17 cellular contexts compared by ENCODE assay signal in genomic region chr6:32069878-32070515, GRCh38. TPM values are rescaled to one million over a fixed set of nuclear protein-coding genes. Genes with fewer than 3 reads are reported as not detected.
A peak's percentile ranks its signal among the peaks of the same experiment; 100 is the strongest.
DNase-seq lines count a peak whose midpoint lies in the region; ATAC-seq and TF ChIP-seq lines count a peak whose summit lies in the region.
"Had no signal": no experiment of that assay in that cellular context is flagged by ENCODE, and none has a peak within 500 bp of the region (broad histone marks: within the 10 kb centered on the region; RNA-seq: fewer than 3 reads in every experiment).

No MANE protein-coding gene starts in this region.

- H2AFZ ChIP-seq in neural progenitor cell (replicated peaks) = no peak overlapping the region

- no peaks in the 10 kb centered on the region for H3K9me3 Mint-ChIP-seq in neural progenitor cell
- H3K9me3 Mint-ChIP-seq: CD8-positive, alpha-beta memory T cell had no signal

- no peaks in the 10 kb centered on the region for H3K36me3 Mint-ChIP-seq in neural progenitor cell
- H3K36me3 Mint-ChIP-seq: CD8-positive, alpha-beta memory T cell had no signal

- H3K4me1 Mint-ChIP-seq in neural progenitor cell = peaks cover 36% of the 10 kb centered on the region
- H3K4me1 Mint-ChIP-seq: CD8-positive, alpha-beta memory T cell had no signal

- no peak for ATAC-seq in GM19351 (IDR thresholded peaks at IDR 0.05; ENCODE audit: unreplicated experiment)

- no peaks in the 10 kb centered on the region for H3K79me2 ChIP-seq in neural progenitor cell (ENCODE audit: low read depth)

- H3F3A ChIP-seq in neural progenitor cell (ENCODE audit: low read depth) = peaks cover 8% of the 10 kb centered on the region

- no peak for DNase-seq in Peyer's patch
- no peak for DNase-seq in ascending aorta (ENCODE audit: low spot score in 2 of 2)
- no peak for DNase-seq in neural progenitor cell (ENCODE audit: low spot score)
- no peak for DNase-seq in NCI-H1694 (lab: John Stamatoyannopoulos, UW)
- no peak for DNase-seq in NCI-H2029 (lab: John Stamatoyannopoulos, UW)
- DNase-seq: CD8-positive, alpha-beta memory T cell; DMS 273 treated with DMSO at 0.1 percent for 48 hours; GOT3; KBM-7; NCI-H1048; NCI-H69; NK-92 treated with Interleukin-12 subunit alpha and Interleukin-12 subunit beta, amount 100 ng/mL, for 24 hours had no signal

- peaks cover 8% of the 10 kb centered on the region for H3K27me3 Mint-ChIP-seq in neural progenitor cell (ENCODE audit: insufficient read depth, low read depth)

- H3K27ac ChIP-seq in Peyer's patch (peak overlapping the region in 3 of 4 donors; percentile 30 to 45 (median 32)), ascending aorta (peak overlapping the region; percentile 68 to 72), neural progenitor cell (no peak overlapping the region), temporal lobe (ENCODE audit: low read depth, low read length) (peak overlapping the region; percentile 13)
- H3K27ac ChIP-seq: HL-60 had no signal

- TF ChIP-seq POLR2A in Peyer's patch (IDR thresholded peaks at IDR 0.05) = no peak

- TF ChIP-seq CTCF in Peyer's patch (IDR thresholded peaks at IDR 0.05) (no peak), ascending aorta (IDR thresholded peaks at IDR 0.05) (no peak), neural progenitor cell (IDR thresholded peaks at IDR 0.05) (no peak)

- H3K4me1 ChIP-seq in Peyer's patch = no peaks in the 10 kb centered on the region
- no peaks in the 10 kb centered on the region for H3K4me1 ChIP-seq in ascending aorta
- peaks cover 23% of the 10 kb centered on the region for H3K4me1 ChIP-seq in neural progenitor cell

- H3K9me3 ChIP-seq in Peyer's patch = no peaks in the 10 kb centered on the region
- H3K9me3 ChIP-seq in ascending aorta = no peaks in the 10 kb centered on the region
- H3K9me3 ChIP-seq in neural progenitor cell (ENCODE audit: low read depth) = no peaks in the 10 kb centered on the region

- H3K4me2 ChIP-seq in neural progenitor cell = no peak overlapping the region

- H3K4me3 Mint-ChIP-seq in neural progenitor cell = no peak overlapping the region
- H3K4me3 Mint-ChIP-seq: CD8-positive, alpha-beta memory T cell had no signal

- H3K4me3 ChIP-seq in Peyer's patch (no peak overlapping the region), ascending aorta (no peak overlapping the region), neural progenitor cell (no peak overlapping the region)

- peak overlapping the region; percentile 63 for H3K27ac Mint-ChIP-seq in neural progenitor cell

- H3K36me3 ChIP-seq in Peyer's patch (peaks cover 0 to 10% (median 0%) of the 10 kb centered on the region in 3 donors), ascending aorta (peaks cover under 1 to 74% of the 10 kb centered on the region in 2 donors), neural progenitor cell (no peaks in the 10 kb centered on the region)

- H4K20me1 ChIP-seq in neural progenitor cell (ENCODE audit: low read depth) = no peaks in the 10 kb centered on the region

- H3K27me3 ChIP-seq in Peyer's patch (no peaks in the 10 kb centered on the region), ascending aorta (no peaks in the 10 kb centered on the region), neural progenitor cell (no peaks in the 10 kb centered on the region)

- intact Hi-C loops in ascending aorta (cut with DNase I) = no loop called here

- no peak overlapping the region for H3K9ac ChIP-seq in neural progenitor cell

RNA-seq across cellular contexts. Expression of gene CYP21A2, which starts 31.8 kb away (rescaled TPM):
- 1 to 10 TPM in 1 of 4 donors, not detected in 3; 1.2 TPM for total RNA-seq in Peyer's patch
- total RNA-seq in ascending aorta = 14.0 TPM
- total RNA-seq in neural progenitor cell (ENCODE audit: low replicate concordance) = 0.09 TPM in 1 of 2 replicates, not detected in the other
- 0.25 TPM for total RNA-seq in temporal lobe
- total RNA-seq: Daoy, M059J had no signal

RNA-seq across cellular contexts. Expression of gene TNXB, which starts 39.1 kb away (rescaled TPM):
- 100 to 1,000 TPM in 2 of 4 donors, 10 to 100 TPM in 2; 38.5 to 301 (median 117) TPM for total RNA-seq in Peyer's patch
- 493 TPM for total RNA-seq in ascending aorta
- 0.71 and 3.2 TPM in 2 replicates for total RNA-seq in neural progenitor cell (ENCODE audit: low replicate concordance)
- 10.1 TPM for total RNA-seq in temporal lobe

RNA-seq across cellular contexts. Expression of gene C4B, which starts 55.4 kb away (rescaled TPM):
- 10 to 100 TPM; 11.0 to 80.0 (median 20.3) TPM for total RNA-seq in Peyer's patch
- 133 TPM for total RNA-seq in ascending aorta
- total RNA-seq in neural progenitor cell (ENCODE audit: low replicate concordance) = 0.30 and 1.5 TPM in 2 replicates
- 14.5 TPM for total RNA-seq in temporal lobe

RNA-seq across cellular contexts. Expression of gene ATF6B, which starts 58.0 kb away (rescaled TPM):
- 100 to 1,000 TPM in 3 of 4 donors, 10 to 100 TPM in 1; 75.3 to 408 (median 156) TPM for total RNA-seq in Peyer's patch
- total RNA-seq in ascending aorta = 123 TPM
- 19.4 and 41.8 TPM in 2 replicates for total RNA-seq in neural progenitor cell (ENCODE audit: low replicate concordance)
- total RNA-seq in temporal lobe = 16.7 TPM
